1 cellular context compared by ENCODE assay signal in genomic region chr1:29181413-29182225, GRCh38.
A peak's percentile ranks its signal among the peaks of the same experiment; 100 is the strongest.
TF ChIP-seq lines count a peak whose summit lies in the region.

Gene SRSF4 (minus strand): TSS chr1:29181900. CDS start chr1:29181752, 148 bp downstream.

TF ChIP-seq in WTC11, 78 proteins besides CTCF, POLR2A, EP300 and RAD21 (continued from another document and continues in another):
- TF ChIP-seq ZNF512 (CRISPR knock-in tag; IDR thresholded peaks at IDR 0.05; ENCODE audit: borderline replicate concordance) (no peak), ZSCAN18 (CRISPR knock-in tag; IDR thresholded peaks at IDR 0.05) (no peak), ATF3 (CRISPR knock-in tag; conservative IDR thresholded peaks at IDR 0.05) (no peak), TEAD1 (CRISPR knock-in tag; IDR thresholded peaks at IDR 0.05) (peak; percentile 68; the same call in 1 of the 2 replicates), ZNF423 (CRISPR knock-in tag; IDR thresholded peaks at IDR 0.05) (no peak), CDX4 (CRISPR knock-in tag; IDR thresholded peaks at IDR 0.05; ENCODE audit: borderline replicate concordance) (no peak), PRDM15 (CRISPR knock-in tag; IDR thresholded peaks at IDR 0.05) (no peak), JAZF1 (CRISPR knock-in tag; IDR thresholded peaks at IDR 0.05) (no peak), HMGXB4 (CRISPR knock-in tag; IDR thresholded peaks at IDR 0.05) (peak; percentile 98), FOXP4 (CRISPR knock-in tag; IDR thresholded peaks at IDR 0.05) (peak; percentile 31; the same call in 1 of the 2 replicates), ZNF138 (CRISPR knock-in tag; conservative IDR thresholded peaks at IDR 0.05) (no peak; the same call in 1 of the 2 replicates), TP53 (CRISPR knock-in tag; IDR thresholded peaks at IDR 0.05) (no peak), ZNF425 (CRISPR knock-in tag; conservative IDR thresholded peaks at IDR 0.05) (no peak), ZNF263 (CRISPR knock-in tag; IDR thresholded peaks at IDR 0.05; ENCODE audit: low read depth) (no peak), AR (CRISPR knock-in tag; IDR thresholded peaks at IDR 0.05) (peak; percentile 74; the same call in 1 of the 2 replicates), ZNF121 (CRISPR knock-in tag; IDR thresholded peaks at IDR 0.05) (no peak), MAX (CRISPR knock-in tag; IDR thresholded peaks at IDR 0.05) (peak; percentile 68; the same call in 1 of the 2 replicates), GRHL2 (CRISPR knock-in tag; IDR thresholded peaks at IDR 0.05; ENCODE audit: insufficient replicate concordance, severe bottlenecking) (no peak), HMGA2 (CRISPR knock-in tag; IDR thresholded peaks at IDR 0.05) (no peak), SMAD4 (CRISPR knock-in tag; IDR thresholded peaks at IDR 0.05) (no peak; the same call in 1 of the 2 replicates), FOXP1 (CRISPR knock-in tag; IDR thresholded peaks at IDR 0.05; ENCODE audit: borderline replicate concordance) (peak; percentile 68; the same call in 1 of the 2 replicates), NFYB (CRISPR knock-in tag; conservative IDR thresholded peaks at IDR 0.05; ENCODE audit: low read depth) (peak; percentile 23; the same call in 1 of the 2 replicates), PREB (CRISPR knock-in tag; IDR thresholded peaks at IDR 0.05; ENCODE audit: borderline replicate concordance) (no peak), ZNF416 (CRISPR knock-in tag; IDR thresholded peaks at IDR 0.05) (0 out of 2 replicates have a peak, but pooled peaks have one; percentile 8), CREB1 (CRISPR knock-in tag; IDR thresholded peaks at IDR 0.05) (no peak), SOX15 (CRISPR knock-in tag; IDR thresholded peaks at IDR 0.05) (no peak), ZNF317 (CRISPR knock-in tag; IDR thresholded peaks at IDR 0.05; ENCODE audit: borderline replicate concordance, low read depth) (no peak), E2F5 (CRISPR knock-in tag; IDR thresholded peaks at IDR 0.05) (peak; percentile 99), IRF2 (CRISPR knock-in tag; IDR thresholded peaks at IDR 0.05; ENCODE audit: borderline replicate concordance, low read depth) (0 out of 2 replicates have a peak, but pooled peaks have one; percentile 48), ATF2 (CRISPR knock-in tag; IDR thresholded peaks at IDR 0.05; ENCODE audit: borderline replicate concordance, low read depth) (no peak), SP1 (CRISPR knock-in tag; conservative IDR thresholded peaks at IDR 0.05) (peak; percentile 92)
